Comparison of ENCODE assay signal across 8 cellular contexts in the genomic region with DNA sequence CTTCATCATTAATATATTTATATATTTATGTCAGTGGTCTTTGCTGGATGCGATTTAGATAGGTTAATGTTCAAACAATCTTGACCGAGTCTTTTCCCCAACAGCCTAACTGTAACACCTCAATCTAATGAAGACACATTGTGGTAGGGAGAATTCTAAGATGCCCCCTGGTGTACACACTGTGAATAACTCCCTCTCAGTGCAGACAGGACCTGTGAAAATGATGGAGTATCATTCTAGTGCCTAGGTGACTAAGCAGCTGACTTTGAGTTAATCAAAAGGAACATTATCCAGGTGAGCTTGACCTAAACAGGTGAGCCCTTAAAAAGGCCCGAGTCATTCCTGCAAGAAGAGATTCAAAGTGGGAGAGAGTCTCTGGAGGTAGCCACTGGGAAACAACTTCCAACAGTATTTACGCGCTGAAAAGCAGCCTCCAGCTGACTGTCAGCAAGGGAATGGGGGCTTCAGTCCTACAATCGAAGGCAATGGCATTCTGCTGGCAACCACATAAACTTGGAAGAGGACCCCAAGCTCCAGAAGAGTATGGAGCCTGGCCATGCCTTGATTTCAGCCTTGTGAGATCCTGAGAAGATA. TPM values are rescaled to one million over a fixed set of nuclear protein-coding genes. Genes with fewer than 3 reads are reported as not detected.
DNase-seq lines count a peak whose midpoint lies in the region; ATAC-seq and TF ChIP-seq lines count a peak whose summit lies in the region.

No MANE protein-coding gene starts in this region.

- no peak overlapping the region for H3K4me3 ChIP-seq in SU-DHL-6 (ENCODE audit: insufficient read depth, low read length, poor library complexity, severe bottlenecking)

- BruUV-seq in Calu3 (replicated peaks; lab: Mats Ljungman, UMichigan), result no TSS peak

- no peak overlapping the region for H3K27ac ChIP-seq in SU-DHL-6 (ENCODE audit: low read depth, low read length)

- H3K4me3 Mint-ChIP-seq in Calu3 (ENCODE audit: low read depth, unreplicated experiment), result no peak overlapping the region

- peak; percentile 45 for DNase-seq in Calu3
- peak; percentile 48 for DNase-seq in KG1 (lab: John Stamatoyannopoulos, UW)
- peak; percentile 62 for DNase-seq in amniotic epithelial cell (ENCODE audit: low read depth)
- peak; percentile 42 for DNase-seq in hepatic stellate cell (ENCODE audit: low spot score)
- DNase-seq in stimulated activated CD4-positive, alpha-beta T cell treated with anti-CD3 and anti-CD28 coated beads, Interleukin-12 subunit alpha, Interleukin-12 subunit beta, amount 100 ng/mL, for 24 hours (ENCODE audit: low read depth in 2 of 2), result peak; percentile 7 to 26
- DNase-seq in omental fat pad (ENCODE audit: low spot score), result no peak

- peaks cover 15% of the 10 kb centered on the region; the same call in 1 of the 2 replicates for H3K36me3 ChIP-seq in SU-DHL-6 (ENCODE audit: low read length)

- ATAC-seq in GM19463 (IDR thresholded peaks at IDR 0.05; ENCODE audit: unreplicated experiment) (peak; percentile 75), omental fat pad (ENCODE audit: low FRiP score) (no peak)

- no peak overlapping the region for H3K27ac Mint-ChIP-seq in Calu3 (ENCODE audit: unreplicated experiment)

- no peaks in the 10 kb centered on the region for H3K27me3 Mint-ChIP-seq in Calu3 (ENCODE audit: unreplicated experiment)

- no peaks in the 10 kb centered on the region for H4K20me1 ChIP-seq in SU-DHL-6 (ENCODE audit: low read depth, low read length)

- no peaks in the 10 kb centered on the region for H3K79me2 ChIP-seq in SU-DHL-6 (ENCODE audit: insufficient read depth, low read length)

- CTCF ChIA-PET in Calu3 (lab: Charles Lee), result no interaction called here

- H3K4me1 Mint-ChIP-seq in Calu3 (ENCODE audit: low read depth, unreplicated experiment), result peaks cover 9% of the 10 kb centered on the region

- no peaks in the 10 kb centered on the region for H3K9me3 Mint-ChIP-seq in Calu3 (ENCODE audit: low read depth, unreplicated experiment)

- H3F3A ChIP-seq in SU-DHL-6 (ENCODE audit: insufficient read depth), result 0 out of 2 replicates have a peak, but pooled peaks cover 9% of the 10 kb centered on the region

- no peaks in the 10 kb centered on the region for H3K36me3 Mint-ChIP-seq in Calu3 (ENCODE audit: insufficient read depth, unreplicated experiment)

- no peak overlapping the region for H3K4me2 ChIP-seq in SU-DHL-6 (ENCODE audit: low read depth, low read length, poor library complexity, severe bottlenecking)

- H3K9ac ChIP-seq in SU-DHL-6 (ENCODE audit: low read length), result no peak overlapping the region

- intact Hi-C loops in Calu3 (cut with micrococcal nuclease; ENCODE audit: unreplicated experiment), result loop anchor here (1.0 kb wide), 1 partner anchor 147 kb away; no protein-coding TSS in a partner anchor

- no peaks in the 10 kb centered on the region for H3K9me2 ChIP-seq in SU-DHL-6 (replicated peaks; ENCODE audit: insufficient read depth, low read length)

- H3K27me3 ChIP-seq in SU-DHL-6 (ENCODE audit: low read length), result no peaks in the 10 kb centered on the region

- no peak for TF ChIP-seq CTCF in Calu3 (IDR thresholded peaks at IDR 0.05; ENCODE audit: unreplicated experiment)
- peak; percentile 86 for TF ChIP-seq CTCF in SU-DHL-6 (IDR thresholded peaks at IDR 0.05; ENCODE audit: insufficient read depth, low read length, poor library complexity, severe bottlenecking)
- TF ChIP-seq CTCF in omental fat pad (IDR thresholded peaks at IDR 0.05), result peak in 1 of 3 donors; percentile 18

- no peak overlapping the region for H2AFZ ChIP-seq in SU-DHL-6 (ENCODE audit: low read depth, low read length, severe bottlenecking)

- H3K9me3 ChIP-seq in SU-DHL-6 (ENCODE audit: insufficient read depth, low read length), result no peaks in the 10 kb centered on the region

RNA-seq across cellular contexts. Expression of gene KBTBD7, which starts 28.0 kb away (rescaled TPM):
- total RNA-seq in Calu3 (2022) (6.3 and 6.4 TPM in 2 replicates), omental fat pad (1 to 10 TPM; 1.9 to 7.7 (median 4.6) TPM)

RNA-seq across cellular contexts. Expression of gene MTRF1, which starts 41.0 kb away (rescaled TPM):
- total RNA-seq in Calu3 (2022) (15.8 and 17.3 TPM in 2 replicates), omental fat pad (10 to 100 TPM in 1 of 4 donors, 1 to 10 TPM in 3; 6.6 to 14.3 (median 8.2) TPM)
